ENCODE assay signal across 22 cellular contexts in the genomic region with DNA sequence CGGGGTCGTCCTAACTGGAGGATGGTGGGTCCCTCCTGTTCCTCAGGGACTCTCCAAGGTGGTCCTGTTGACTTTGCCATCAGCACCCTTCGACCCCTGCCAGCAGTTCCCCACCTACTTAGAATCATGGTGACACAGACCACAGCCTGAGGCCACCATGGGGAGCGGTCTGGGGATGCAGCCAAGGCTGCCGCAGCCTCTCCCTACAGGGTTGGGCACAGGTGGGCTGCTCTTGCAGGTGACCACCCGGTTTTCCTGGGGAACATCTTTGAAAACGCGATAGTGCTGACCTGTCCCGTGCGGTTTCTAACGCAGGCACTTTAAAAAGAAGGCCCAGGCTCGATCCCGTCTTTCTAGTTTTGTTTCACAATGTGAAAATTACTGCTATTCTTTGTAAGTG.
"Had no signal": no experiment of that assay in that cellular context is flagged by ENCODE, and none has a peak within 500 bp of the region (broad histone marks: within the 10 kb centered on the region; RNA-seq: fewer than 3 reads in every experiment).

No MANE protein-coding gene starts in this region.

- H3K9me3 Mint-ChIP-seq: activated B cell treated with CpG ODN at 0.5 μM for 24 hours; activated naive CD4-positive, alpha-beta T cell treated with anti-CD3 and anti-CD28 coated beads, Interleukin-2, amount 10 ng/mL, durations not matched to agents 7 days and 5 days; central memory CD8-positive, alpha-beta T cell; nephron; stimulated activated effector memory CD8-positive, alpha-beta T cell treated with anti-CD3 and anti-CD28 coated beads, Interleukin-12 subunit alpha, Interleukin-12 subunit beta, amount 100 ng/mL, for 72 hours; stimulated activated naive CD8-positive, alpha-beta T cell treated with anti-CD3 and anti-CD28 coated beads, Interleukin-15, Interleukin-2, amounts not matched to agents 100 ng/mL and 50 ng/mL, for 24 hours had no signal

- H3K4me3 ChIP-seq: breast epithelium, esophagus squamous epithelium, left ventricle myocardium inferior, ovary, prostate gland, sigmoid colon, thyroid gland, upper lobe of left lung, vagina had no signal

- H3K27ac ChIP-seq: breast epithelium, epithelial cell of prostate, left ventricle myocardium inferior, ovary, prostate gland, sigmoid colon, thyroid gland, upper lobe of left lung, vagina had no signal

- H3K27me3 Mint-ChIP-seq: activated B cell treated with CpG ODN at 0.5 μM for 24 hours; activated naive CD4-positive, alpha-beta T cell treated with anti-CD3 and anti-CD28 coated beads, Interleukin-2, amount 10 ng/mL, durations not matched to agents 7 days and 5 days; central memory CD8-positive, alpha-beta T cell; stimulated activated naive CD8-positive, alpha-beta T cell treated with anti-CD3 and anti-CD28 coated beads, Interleukin-15, Interleukin-2, amounts not matched to agents 100 ng/mL and 50 ng/mL, for 24 hours had no signal

- H3K27ac Mint-ChIP-seq: activated B cell treated with CpG ODN at 0.5 μM for 24 hours; activated naive CD4-positive, alpha-beta T cell treated with anti-CD3 and anti-CD28 coated beads, Interleukin-2, amount 10 ng/mL, durations not matched to agents 7 days and 5 days; nephron; stimulated activated effector memory CD8-positive, alpha-beta T cell treated with anti-CD3 and anti-CD28 coated beads, Interleukin-12 subunit alpha, Interleukin-12 subunit beta, amount 100 ng/mL, for 72 hours; stimulated activated naive CD8-positive, alpha-beta T cell treated with anti-CD3 and anti-CD28 coated beads, Interleukin-15, Interleukin-2, amounts not matched to agents 100 ng/mL and 50 ng/mL, for 24 hours had no signal

- H3K4me3 Mint-ChIP-seq: activated B cell treated with CpG ODN at 0.5 μM for 24 hours; activated naive CD4-positive, alpha-beta T cell treated with anti-CD3 and anti-CD28 coated beads, Interleukin-2, amount 10 ng/mL, durations not matched to agents 7 days and 5 days; central memory CD8-positive, alpha-beta T cell; nephron; stimulated activated effector memory CD8-positive, alpha-beta T cell treated with anti-CD3 and anti-CD28 coated beads, Interleukin-12 subunit alpha, Interleukin-12 subunit beta, amount 100 ng/mL, for 72 hours; stimulated activated naive CD8-positive, alpha-beta T cell treated with anti-CD3 and anti-CD28 coated beads, Interleukin-15, Interleukin-2, amounts not matched to agents 100 ng/mL and 50 ng/mL, for 24 hours had no signal

- H3K36me3 ChIP-seq: ovary had no signal

- H3K4me1 Mint-ChIP-seq: activated B cell treated with CpG ODN at 0.5 μM for 24 hours; central memory CD8-positive, alpha-beta T cell had no signal

- DNase-seq: activated B cell treated with CpG ODN at 0.5 μM for 24 hours; activated CD8-positive, alpha-beta memory T cell treated with anti-CD3 and anti-CD28 coated beads for 24 hours; activated effector memory CD4-positive, alpha-beta T cell treated with anti-CD3 and anti-CD28 coated beads, Interleukin-2, amount 50 U/mL, for 16 hours; amniotic stem cell; effector CD8-positive, alpha-beta T cell; esophagus squamous epithelium; foreskin melanocyte; left ventricle myocardium inferior; ovary; sigmoid colon; stimulated activated CD4-positive, alpha-beta T cell treated with anti-CD3 and anti-CD28 coated beads, Interleukin-4, amount 100 ng/mL, for 24 hours; thyroid gland; upper lobe of left lung had no signal

- H3K4me1 ChIP-seq: breast epithelium, esophagus squamous epithelium, prostate gland, sigmoid colon, thyroid gland, upper lobe of left lung, vagina had no signal

- H3K9me3 ChIP-seq: breast epithelium, esophagus squamous epithelium, left ventricle myocardium inferior, ovary, prostate gland, sigmoid colon, thyroid gland, upper lobe of left lung, vagina had no signal

- H3K27me3 ChIP-seq: breast epithelium, esophagus squamous epithelium, ovary, sigmoid colon, thyroid gland, upper lobe of left lung, vagina had no signal
